ENCODE assay signal across 1 cellular context in the genomic region with DNA sequence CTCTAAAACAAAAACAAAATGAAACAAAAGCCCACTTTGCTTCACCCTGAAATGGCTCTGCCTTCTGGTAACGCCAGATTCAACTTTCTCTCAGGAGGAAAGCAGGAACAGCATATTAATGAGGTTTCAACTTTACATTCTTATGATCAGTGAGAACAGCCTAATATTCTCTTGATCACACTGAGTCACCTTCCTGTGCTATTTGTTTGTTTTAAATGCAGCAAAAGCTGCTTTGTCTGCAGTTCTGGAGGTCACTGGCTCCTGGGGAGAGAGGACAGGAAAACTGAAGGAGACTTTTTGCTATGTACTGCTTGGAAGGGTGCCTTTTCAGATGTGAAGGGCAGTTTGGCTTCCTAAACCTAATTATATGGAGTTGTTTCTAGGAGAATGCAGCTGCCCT.
TF ChIP-seq lines count a peak whose summit lies in the region.

No MANE protein-coding gene starts in this region.

TF ChIP-seq in HepG2, 621 proteins besides CTCF, POLR2A, EP300 and RAD21:
- TF ChIP-seq, protein P1, sequence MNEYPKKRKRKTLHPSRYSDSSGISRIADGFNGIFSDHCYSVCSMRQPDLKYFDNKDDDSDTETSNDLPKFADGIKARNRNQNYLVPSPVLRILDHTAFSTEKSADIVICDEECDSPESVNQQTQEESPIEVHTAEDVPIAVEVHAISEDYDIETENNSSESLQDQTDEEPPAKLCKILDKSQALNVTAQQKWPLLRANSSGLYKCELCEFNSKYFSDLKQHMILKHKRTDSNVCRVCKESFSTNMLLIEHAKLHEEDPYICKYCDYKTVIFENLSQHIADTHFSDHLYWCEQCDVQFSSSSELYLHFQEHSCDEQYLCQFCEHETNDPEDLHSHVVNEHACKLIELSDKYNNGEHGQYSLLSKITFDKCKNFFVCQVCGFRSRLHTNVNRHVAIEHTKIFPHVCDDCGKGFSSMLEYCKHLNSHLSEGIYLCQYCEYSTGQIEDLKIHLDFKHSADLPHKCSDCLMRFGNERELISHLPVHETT (CRISPR knock-in tag; conservative IDR thresholded peaks at IDR 0.05), result no peak
- TF ChIP-seq ZNF629 (CRISPR knock-in tag; conservative IDR thresholded peaks at IDR 0.05) (no peak), FIP1L1 (IDR thresholded peaks at IDR 0.05; ENCODE audit: borderline replicate concordance, insufficient read depth, low read depth, low read length) (no peak), MTF1 (CRISPR knock-in tag; IDR thresholded peaks at IDR 0.05) (no peak), BORCS8-MEF2B (CRISPR knock-in tag; IDR thresholded peaks at IDR 0.05) (no peak), MATR3 (CRISPR knock-in tag; IDR thresholded peaks at IDR 0.05) (no peak), RFXANK (CRISPR knock-in tag; IDR thresholded peaks at IDR 0.05) (no peak), SIN3B (IDR thresholded peaks at IDR 0.05; ENCODE audit: low read length) (no peak), MTA1 (CRISPR knock-in tag; IDR thresholded peaks at IDR 0.05; ENCODE audit: borderline replicate concordance) (no peak), REPIN1 (CRISPR knock-in tag; IDR thresholded peaks at IDR 0.05; ENCODE audit: borderline replicate concordance, low read depth) (no peak), ZFP82 (CRISPR knock-in tag; IDR thresholded peaks at IDR 0.05; ENCODE audit: borderline replicate concordance) (no peak), ZNF839 (CRISPR knock-in tag; IDR thresholded peaks at IDR 0.05; ENCODE audit: borderline replicate concordance) (no peak), ZNF143 (CRISPR knock-in tag; IDR thresholded peaks at IDR 0.05) (no peak)
- TF ChIP-seq, protein P2, sequence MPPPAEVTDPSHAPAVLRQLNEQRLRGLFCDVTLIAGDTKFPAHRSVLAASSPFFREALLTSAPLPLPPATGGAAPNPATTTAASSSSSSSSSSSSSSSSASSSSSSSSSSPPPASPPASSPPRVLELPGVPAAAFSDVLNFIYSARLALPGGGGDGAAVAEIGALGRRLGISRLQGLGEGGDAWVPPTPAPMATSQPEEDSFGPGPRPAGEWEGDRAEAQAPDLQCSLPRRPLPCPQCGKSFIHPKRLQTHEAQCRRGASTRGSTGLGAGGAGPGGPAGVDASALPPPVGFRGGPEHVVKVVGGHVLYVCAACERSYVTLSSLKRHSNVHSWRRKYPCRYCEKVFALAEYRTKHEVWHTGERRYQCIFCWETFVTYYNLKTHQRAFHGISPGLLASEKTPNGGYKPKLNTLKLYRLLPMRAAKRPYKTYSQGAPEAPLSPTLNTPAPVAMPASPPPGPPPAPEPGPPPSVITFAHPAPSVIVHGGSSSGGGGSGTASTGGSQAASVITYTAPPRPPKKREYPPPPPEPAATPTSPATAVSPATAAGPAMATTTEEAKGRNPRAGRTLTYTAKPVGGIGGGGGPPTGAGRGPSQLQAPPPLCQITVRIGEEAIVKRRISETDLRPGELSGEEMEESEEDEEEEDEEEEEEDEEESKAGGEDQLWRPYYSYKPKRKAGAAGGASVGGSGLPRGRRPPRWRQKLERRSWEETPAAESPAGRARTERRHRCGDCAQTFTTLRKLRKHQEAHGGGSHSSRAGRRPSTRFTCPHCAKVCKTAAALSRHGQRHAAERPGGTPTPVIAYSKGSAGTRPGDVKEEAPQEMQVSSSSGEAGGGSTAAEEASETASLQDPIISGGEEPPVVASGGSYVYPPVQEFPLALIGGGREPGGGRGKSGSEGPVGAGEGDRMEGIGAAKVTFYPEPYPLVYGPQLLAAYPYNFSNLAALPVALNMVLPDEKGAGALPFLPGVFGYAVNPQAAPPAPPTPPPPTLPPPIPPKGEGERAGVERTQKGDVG (CRISPR knock-in tag; IDR thresholded peaks at IDR 0.05; ENCODE audit: borderline replicate concordance), result no peak
- TF ChIP-seq, protein P3, sequence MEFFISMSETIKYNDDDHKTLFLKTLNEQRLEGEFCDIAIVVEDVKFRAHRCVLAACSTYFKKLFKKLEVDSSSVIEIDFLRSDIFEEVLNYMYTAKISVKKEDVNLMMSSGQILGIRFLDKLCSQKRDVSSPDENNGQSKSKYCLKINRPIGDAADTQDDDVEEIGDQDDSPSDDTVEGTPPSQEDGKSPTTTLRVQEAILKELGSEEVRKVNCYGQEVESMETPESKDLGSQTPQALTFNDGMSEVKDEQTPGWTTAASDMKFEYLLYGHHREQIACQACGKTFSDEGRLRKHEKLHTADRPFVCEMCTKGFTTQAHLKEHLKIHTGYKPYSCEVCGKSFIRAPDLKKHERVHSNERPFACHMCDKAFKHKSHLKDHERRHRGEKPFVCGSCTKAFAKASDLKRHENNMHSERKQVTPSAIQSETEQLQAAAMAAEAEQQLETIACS (CRISPR knock-in tag; IDR thresholded peaks at IDR 0.05), result no peak
- TF ChIP-seq, protein P4, sequence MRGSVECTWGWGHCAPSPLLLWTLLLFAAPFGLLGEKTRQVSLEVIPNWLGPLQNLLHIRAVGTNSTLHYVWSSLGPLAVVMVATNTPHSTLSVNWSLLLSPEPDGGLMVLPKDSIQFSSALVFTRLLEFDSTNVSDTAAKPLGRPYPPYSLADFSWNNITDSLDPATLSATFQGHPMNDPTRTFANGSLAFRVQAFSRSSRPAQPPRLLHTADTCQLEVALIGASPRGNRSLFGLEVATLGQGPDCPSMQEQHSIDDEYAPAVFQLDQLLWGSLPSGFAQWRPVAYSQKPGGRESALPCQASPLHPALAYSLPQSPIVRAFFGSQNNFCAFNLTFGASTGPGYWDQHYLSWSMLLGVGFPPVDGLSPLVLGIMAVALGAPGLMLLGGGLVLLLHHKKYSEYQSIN (CRISPR knock-in tag; IDR thresholded peaks at IDR 0.05; ENCODE audit: borderline replicate concordance), result no peak
- TF ChIP-seq, protein P5, sequence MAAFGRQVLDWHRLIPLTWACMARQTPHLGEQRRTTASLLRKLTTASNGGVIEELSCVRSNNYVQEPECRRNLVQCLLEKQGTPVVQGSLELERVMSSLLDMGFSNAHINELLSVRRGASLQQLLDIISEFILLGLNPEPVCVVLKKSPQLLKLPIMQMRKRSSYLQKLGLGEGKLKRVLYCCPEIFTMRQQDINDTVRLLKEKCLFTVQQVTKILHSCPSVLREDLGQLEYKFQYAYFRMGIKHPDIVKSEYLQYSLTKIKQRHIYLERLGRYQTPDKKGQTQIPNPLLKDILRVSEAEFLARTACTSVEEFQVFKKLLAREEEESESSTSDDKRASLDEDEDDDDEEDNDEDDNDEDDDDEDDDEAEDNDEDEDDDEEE (CRISPR knock-in tag; IDR thresholded peaks at IDR 0.05), result no peak
